ENCODE assay signal across 10 cellular contexts in the genomic region with DNA sequence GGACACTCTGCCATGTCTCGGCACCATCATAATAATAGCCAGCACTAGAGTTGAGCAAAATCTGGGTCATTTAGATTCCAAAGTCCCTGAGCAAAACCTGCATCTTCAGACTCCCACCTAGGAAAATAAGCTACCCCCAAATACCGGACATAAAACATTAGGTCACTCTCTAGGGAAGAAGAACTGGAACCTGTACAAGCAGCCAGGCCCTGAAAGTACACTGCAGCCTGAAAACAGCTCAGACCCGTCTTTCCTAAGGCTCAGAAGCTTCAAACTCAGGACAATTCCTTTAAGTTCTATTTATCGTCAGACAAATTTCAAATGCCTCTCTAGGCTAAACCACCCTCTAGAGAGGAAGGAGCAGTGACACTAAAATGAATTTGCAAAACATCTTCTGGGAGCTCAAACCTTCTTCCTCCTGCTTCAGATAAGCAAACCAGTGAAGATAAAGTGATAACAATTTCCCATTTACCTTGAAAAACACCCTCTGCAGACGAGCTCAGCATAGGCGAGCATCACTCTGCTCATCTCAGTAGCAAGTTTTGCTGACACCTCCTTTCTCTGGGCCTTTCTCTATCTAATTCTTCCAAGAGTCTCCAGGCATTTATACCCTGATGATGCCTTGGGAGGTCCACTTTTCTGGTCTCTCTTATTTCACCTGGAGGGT. TPM values are rescaled to one million over a fixed set of nuclear protein-coding genes. Genes with fewer than 3 reads are reported as not detected.
DNase-seq lines count a peak whose midpoint lies in the region; ATAC-seq and TF ChIP-seq lines count a peak whose summit lies in the region.
"Had no signal": no experiment of that assay in that cellular context is flagged by ENCODE, and none has a peak within 500 bp of the region (broad histone marks: within the 10 kb centered on the region; RNA-seq: fewer than 3 reads in every experiment).

No MANE protein-coding gene starts in this region.

- H3K4me3 Mint-ChIP-seq in MCF 10A (ENCODE audit: unreplicated experiment) = no peak overlapping the region

- H3K9me3 Mint-ChIP-seq in MCF 10A (ENCODE audit: unreplicated experiment) = no peaks in the 10 kb centered on the region
- H3K9me3 Mint-ChIP-seq: naive thymus-derived CD8-positive, alpha-beta T cell had no signal

- H3K27ac ChIP-seq in breast epithelium = peak overlapping the region; percentile 54 to 71
- H3K27ac ChIP-seq in VCaP = peak overlapping the region; percentile 77
- H3K27ac ChIP-seq in left lung = peak overlapping the region; percentile 70 to 81
- peak overlapping the region; percentile 55 for H3K27ac ChIP-seq in urinary bladder (ENCODE audit: low read depth)
- H3K27ac ChIP-seq in testis = peak overlapping the region in 1 of 2 donors; percentile 26
- H3K27ac ChIP-seq: C4-2B had no signal

- H3K4me3 ChIP-seq in breast epithelium (peak overlapping the region in 2 of 3 donors; percentile 9 to 37), left lung (no peak overlapping the region), urinary bladder (ENCODE audit: low read depth, low read length) (no peak overlapping the region), testis (no peak overlapping the region)

- no peaks in the 10 kb centered on the region for H3K27me3 Mint-ChIP-seq in MCF 10A (ENCODE audit: insufficient read depth, unreplicated experiment)
- H3K27me3 Mint-ChIP-seq: naive thymus-derived CD8-positive, alpha-beta T cell had no signal

- DNase-seq in breast epithelium (ENCODE audit: low spot score in 2 of 2) = no peak
- no peak for DNase-seq in MCF 10A (ENCODE audit: unreplicated experiment)
- no peak for DNase-seq in left lung
- no peak for DNase-seq in testis
- DNase-seq: naive thymus-derived CD8-positive, alpha-beta T cell had no signal

- no TSS peak for BruUV-seq in MCF 10A (replicated peaks; lab: Mats Ljungman, UMichigan)

- TF ChIP-seq CTCF in breast epithelium (IDR thresholded peaks at IDR 0.05) (no peak), MCF 10A (IDR thresholded peaks at IDR 0.05; ENCODE audit: unreplicated experiment) (no peak), VCaP (conservative IDR thresholded peaks at IDR 0.05) (no peak), left lung (IDR thresholded peaks at IDR 0.05) (no peak), testis (IDR thresholded peaks at IDR 0.05) (no peak)

- H3K4me1 ChIP-seq in breast epithelium = no peaks in the 10 kb centered on the region
- peaks cover 26 to 67% of the 10 kb centered on the region in 2 donors for H3K4me1 ChIP-seq in left lung
- H3K4me1 ChIP-seq in urinary bladder (ENCODE audit: insufficient read depth) = no peaks in the 10 kb centered on the region
- H3K4me1 ChIP-seq in testis = peaks cover 5% of the 10 kb centered on the region

- no peak overlapping the region for H3K27ac Mint-ChIP-seq in MCF 10A (ENCODE audit: low read depth, unreplicated experiment)

- intact Hi-C loops in breast epithelium (cut with DNase I; ENCODE audit: low total_unique reads) (no loop called here), MCF 10A (cut with micrococcal nuclease) (no loop called here), left lung (cut with DNase I) (no loop called here), testis (cut with DNase I; ENCODE audit: low total_unique reads) (no loop called here)

- ATAC-seq in left lung (no peak), GM18498 (IDR thresholded peaks at IDR 0.05; ENCODE audit: unreplicated experiment) (no peak), HG03135 (IDR thresholded peaks at IDR 0.05; ENCODE audit: unreplicated experiment) (no peak)

- H3K9me3 ChIP-seq in breast epithelium (no peaks in the 10 kb centered on the region), left lung (no peaks in the 10 kb centered on the region), testis (no peaks in the 10 kb centered on the region)

- H3K4me1 Mint-ChIP-seq in MCF 10A (ENCODE audit: insufficient read depth, unreplicated experiment) = no peaks in the 10 kb centered on the region

- H3K27me3 ChIP-seq in breast epithelium = no peaks in the 10 kb centered on the region
- no peaks in the 10 kb centered on the region for H3K27me3 ChIP-seq in left lung
- H3K27me3 ChIP-seq in testis = no peaks in the 10 kb centered on the region

- TF ChIP-seq POLR2A in breast epithelium (IDR thresholded peaks at IDR 0.05) = no peak
- no peak for TF ChIP-seq POLR2A in testis (IDR thresholded peaks at IDR 0.05)

- CTCF ChIA-PET in MCF 10A (lab: Yijun Ruan, JAX) = interaction anchor here (0.7 to 1.0 kb wide), 2 partner anchors 16 to 95 kb away, joined by 3 read pairs; no protein-coding TSS in a partner anchor

- 32% methylated on average over 6 of the region's 6 CpGs for WGBS in urinary bladder
- 48 to 52% methylated on average over 6 of the region's 6 CpGs for WGBS in testis, 2 donors

- POLR2A ChIA-PET in MCF 10A (lab: Yijun Ruan, JAX) = interaction anchor here (0.5 to 0.9 kb wide), 2 partner anchors 9 to 89 kb away, joined by 3 to 4 read pairs; no protein-coding TSS in a partner anchor

- H3K36me3 Mint-ChIP-seq in MCF 10A (ENCODE audit: insufficient read depth, unreplicated experiment) = no peaks in the 10 kb centered on the region
- H3K36me3 Mint-ChIP-seq: naive thymus-derived CD8-positive, alpha-beta T cell had no signal

- no peaks in the 10 kb centered on the region for H3K36me3 ChIP-seq in breast epithelium
- peaks cover 0 to 8% of the 10 kb centered on the region in 2 donors for H3K36me3 ChIP-seq in left lung
- no peaks in the 10 kb centered on the region for H3K36me3 ChIP-seq in urinary bladder (ENCODE audit: insufficient read depth)
- H3K36me3 ChIP-seq in testis (ENCODE audit: low read depth, missing control alignments) = no peaks in the 10 kb centered on the region

RNA-seq across cellular contexts. Expression of a gene that starts 34.0 kb away (rescaled TPM):
- total RNA-seq in breast epithelium = 1 to 10 TPM; 1.9 to 3.6 (median 3.5) TPM
- 0.47 and 0.96 TPM in 2 replicates for total RNA-seq in MCF 10A (2022)
- 10 to 100 TPM; 17.1 to 20.8 TPM for total RNA-seq in left lung
- total RNA-seq in urinary bladder = 49.8 TPM
- polyA plus RNA-seq in urinary bladder = 26.4 TPM
- 1 to 10 TPM; 4.5 to 4.9 TPM for total RNA-seq in testis
- 3.1 TPM for polyA plus RNA-seq in testis (ENCODE audit: insufficient read depth, low read depth, low replicate concordance)

Comparison
In these comparisons a context has a peak if more than half of its experiments do, and no peak if none do; other contexts are left out.
1. H3K4me3 ChIP-seq: peak in breast epithelium (2 of 3); none in left lung (0 of 2), urinary bladder (single experiment) and testis (0 of 2).